1 cellular context compared by ENCODE assay signal in the genomic region with DNA sequence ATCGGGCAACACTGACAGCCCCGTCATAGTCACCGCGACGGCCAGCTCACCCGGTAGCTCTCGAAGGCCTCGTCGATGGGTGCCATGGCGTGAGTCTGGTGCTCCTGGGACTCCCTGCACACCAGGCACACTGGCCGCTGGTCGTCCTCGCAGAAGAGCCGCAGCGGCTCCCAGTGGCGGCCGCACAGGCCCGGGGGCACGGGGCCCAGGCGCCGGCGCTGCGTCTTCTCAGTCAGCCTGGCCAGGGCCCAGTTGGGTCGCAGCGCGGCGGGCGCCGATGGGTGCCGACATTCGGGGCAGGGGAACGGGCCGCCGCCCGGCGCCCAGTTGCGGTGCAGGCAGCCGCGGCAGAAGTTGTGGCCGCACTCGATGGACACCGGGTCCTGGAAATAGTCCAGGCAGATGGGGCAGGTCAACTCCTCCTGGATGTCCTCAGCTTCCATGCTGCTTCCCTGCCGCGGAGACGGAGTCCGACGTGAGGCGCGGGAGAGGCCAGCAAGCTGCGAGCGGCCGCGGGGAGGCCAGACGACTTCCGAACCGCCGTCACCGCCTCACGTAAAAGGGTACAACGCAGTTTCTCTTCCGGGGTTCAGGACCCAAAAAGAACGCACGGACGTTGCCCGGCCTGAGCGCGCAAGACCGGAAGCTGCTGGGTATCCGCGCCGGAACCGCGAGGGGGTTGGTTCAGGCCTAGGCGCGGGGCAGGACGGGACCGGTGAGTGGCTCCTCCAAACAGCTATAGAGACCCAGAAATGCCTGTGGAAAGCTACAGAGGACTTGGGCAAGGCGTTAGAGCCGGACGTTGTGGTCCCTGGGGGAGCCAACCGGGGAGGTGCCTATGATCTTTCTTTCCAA.
TF ChIP-seq lines count a peak whose summit lies in the region.

A gene with protein sequence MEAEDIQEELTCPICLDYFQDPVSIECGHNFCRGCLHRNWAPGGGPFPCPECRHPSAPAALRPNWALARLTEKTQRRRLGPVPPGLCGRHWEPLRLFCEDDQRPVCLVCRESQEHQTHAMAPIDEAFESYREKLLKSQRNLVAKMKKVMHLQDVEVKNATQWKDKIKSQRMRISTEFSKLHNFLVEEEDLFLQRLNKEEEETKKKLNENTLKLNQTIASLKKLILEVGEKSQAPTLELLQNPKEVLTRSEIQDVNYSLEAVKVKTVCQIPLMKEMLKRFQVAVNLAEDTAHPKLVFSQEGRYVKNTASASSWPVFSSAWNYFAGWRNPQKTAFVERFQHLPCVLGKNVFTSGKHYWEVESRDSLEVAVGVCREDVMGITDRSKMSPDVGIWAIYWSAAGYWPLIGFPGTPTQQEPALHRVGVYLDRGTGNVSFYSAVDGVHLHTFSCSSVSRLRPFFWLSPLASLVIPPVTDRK (minus strand): TSS at position 572 of the 855 bp plus-strand sequence. CDS start 129 bp downstream, at position 443.

TF ChIP-seq in HEK293, 187 proteins besides CTCF, POLR2A, EP300 and RAD21 (continued from another document and continues in another):
- TF ChIP-seq ZNF561 (tag by site-specific recombination; IDR thresholded peaks at IDR 0.05; ENCODE audit: borderline replicate concordance) (peak; percentile 80; the same call in 1 of the 2 replicates), SP7 (tag by site-specific recombination; IDR thresholded peaks at IDR 0.05) (peak; percentile 40; the same call in 1 of the 2 replicates), ZFP37 (tag by site-specific recombination; IDR thresholded peaks at IDR 0.05) (peak; percentile 71; the same call in 1 of the 2 replicates), ZFP69B (tag by site-specific recombination; IDR thresholded peaks at IDR 0.05) (no peak), ZNF239 (tag by site-specific recombination; IDR thresholded peaks at IDR 0.05) (no peak), SALL2 (tag by site-specific recombination; IDR thresholded peaks at IDR 0.05; ENCODE audit: borderline replicate concordance) (no peak), ZNF654 (tag by site-specific recombination; IDR thresholded peaks at IDR 0.05; ENCODE audit: low read depth) (no peak), ZNF114 (tag by site-specific recombination; IDR thresholded peaks at IDR 0.05) (no peak), MEIS1 (CRISPR knock-in tag; IDR thresholded peaks at IDR 0.05; ENCODE audit: borderline replicate concordance) (no peak), TCF7L2 (IDR thresholded peaks at IDR 0.05; ENCODE audit: borderline replicate concordance, low read depth, low read length) (no peak), ZNF658 (tag by site-specific recombination; IDR thresholded peaks at IDR 0.05) (no peak), ZNF521 (tag by site-specific recombination; IDR thresholded peaks at IDR 0.05) (no peak), ZNF211 (tag by site-specific recombination; IDR thresholded peaks at IDR 0.05; ENCODE audit: low read depth) (no peak), ZNF335 (tag by site-specific recombination; conservative IDR thresholded peaks at IDR 0.05) (peak; percentile 95), ZNF10 (tag by site-specific recombination; IDR thresholded peaks at IDR 0.05) (peak; percentile 35; the same call in 1 of the 2 replicates), ZEB2 (tag by site-specific recombination; IDR thresholded peaks at IDR 0.05) (no peak; the same call in none of the 2 replicates), KLF8 (tag by site-specific recombination; IDR thresholded peaks at IDR 0.05) (peak; percentile 8; the same call in 1 of the 2 replicates), ZNF423 (tag by site-specific recombination; IDR thresholded peaks at IDR 0.05) (0 out of 2 replicates have a peak, but pooled peaks have one; percentile 48), KLF9 (tag by site-specific recombination; IDR thresholded peaks at IDR 0.05; ENCODE audit: low read depth) (0 out of 2 replicates have a peak, but pooled peaks have one; percentile 15), WT1 (tag by site-specific recombination; IDR thresholded peaks at IDR 0.05) (peak; percentile 32; the same call in 1 of the 2 replicates), IKZF3 (tag by site-specific recombination; IDR thresholded peaks at IDR 0.05) (no peak), MZF1 (tag by site-specific recombination; IDR thresholded peaks at IDR 0.05; ENCODE audit: borderline replicate concordance) (no peak), ZNF776 (tag by site-specific recombination; IDR thresholded peaks at IDR 0.05; ENCODE audit: borderline replicate concordance) (no peak), HOXC10 (CRISPR knock-in tag; IDR thresholded peaks at IDR 0.05) (no peak), ZNF416 (tag by site-specific recombination; IDR thresholded peaks at IDR 0.05) (no peak), ZNF394 (tag by site-specific recombination; IDR thresholded peaks at IDR 0.05; ENCODE audit: borderline replicate concordance) (no peak), ZNF350 (tag by site-specific recombination; IDR thresholded peaks at IDR 0.05) (no peak), YY1 (tag by site-specific recombination; IDR thresholded peaks at IDR 0.05) (no peak), ZNF341 (tag by site-specific recombination; IDR thresholded peaks at IDR 0.05; ENCODE audit: low read depth) (no peak), ZNF311 (tag by site-specific recombination; IDR thresholded peaks at IDR 0.05; ENCODE audit: borderline replicate concordance) (no peak), ZNF555 (tag by site-specific recombination; conservative IDR thresholded peaks at IDR 0.05) (no peak), ZNF366 (tag by site-specific recombination; conservative IDR thresholded peaks at IDR 0.05) (no peak), ZNF623 (tag by site-specific recombination; IDR thresholded peaks at IDR 0.05) (no peak), KLF10 (tag by site-specific recombination; IDR thresholded peaks at IDR 0.05) (no peak), ZNF707 (tag by site-specific recombination; IDR thresholded peaks at IDR 0.05) (no peak), ZFP41 (tag by site-specific recombination; IDR thresholded peaks at IDR 0.05; ENCODE audit: borderline replicate concordance) (no peak), KLF1 (tag by site-specific recombination; IDR thresholded peaks at IDR 0.05) (no peak), ZNF544 (tag by site-specific recombination; IDR thresholded peaks at IDR 0.05) (no peak), ZNF174 (tag by site-specific recombination; IDR thresholded peaks at IDR 0.05) (no peak), BCL11B (tag by site-specific recombination; IDR thresholded peaks at IDR 0.05; ENCODE audit: low read depth) (no peak), ZNF132 (tag by site-specific recombination; IDR thresholded peaks at IDR 0.05; ENCODE audit: borderline replicate concordance) (no peak), ZNF785 (tag by site-specific recombination; IDR thresholded peaks at IDR 0.05) (no peak), ZNF37A (tag by site-specific recombination; IDR thresholded peaks at IDR 0.05) (no peak)
- TF ChIP-seq, protein P1, sequence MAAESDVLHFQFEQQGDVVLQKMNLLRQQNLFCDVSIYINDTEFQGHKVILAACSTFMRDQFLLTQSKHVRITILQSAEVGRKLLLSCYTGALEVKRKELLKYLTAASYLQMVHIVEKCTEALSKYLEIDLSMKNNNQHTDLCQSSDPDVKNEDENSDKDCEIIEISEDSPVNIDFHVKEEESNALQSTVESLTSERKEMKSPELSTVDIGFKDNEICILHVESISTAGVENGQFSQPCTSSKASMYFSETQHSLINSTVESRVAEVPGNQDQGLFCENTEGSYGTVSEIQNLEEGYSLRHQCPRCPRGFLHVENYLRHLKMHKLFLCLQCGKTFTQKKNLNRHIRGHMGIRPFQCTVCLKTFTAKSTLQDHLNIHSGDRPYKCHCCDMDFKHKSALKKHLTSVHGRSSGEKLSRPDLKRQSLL (tag by site-specific recombination; IDR thresholded peaks at IDR 0.05): peak; percentile 74
- TF ChIP-seq, protein P2, sequence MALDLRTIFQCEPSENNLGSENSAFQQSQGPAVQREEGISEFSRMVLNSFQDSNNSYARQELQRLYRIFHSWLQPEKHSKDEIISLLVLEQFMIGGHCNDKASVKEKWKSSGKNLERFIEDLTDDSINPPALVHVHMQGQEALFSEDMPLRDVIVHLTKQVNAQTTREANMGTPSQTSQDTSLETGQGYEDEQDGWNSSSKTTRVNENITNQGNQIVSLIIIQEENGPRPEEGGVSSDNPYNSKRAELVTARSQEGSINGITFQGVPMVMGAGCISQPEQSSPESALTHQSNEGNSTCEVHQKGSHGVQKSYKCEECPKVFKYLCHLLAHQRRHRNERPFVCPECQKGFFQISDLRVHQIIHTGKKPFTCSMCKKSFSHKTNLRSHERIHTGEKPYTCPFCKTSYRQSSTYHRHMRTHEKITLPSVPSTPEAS (tag by site-specific recombination; IDR thresholded peaks at IDR 0.05): no peak
- TF ChIP-seq, protein P3, sequence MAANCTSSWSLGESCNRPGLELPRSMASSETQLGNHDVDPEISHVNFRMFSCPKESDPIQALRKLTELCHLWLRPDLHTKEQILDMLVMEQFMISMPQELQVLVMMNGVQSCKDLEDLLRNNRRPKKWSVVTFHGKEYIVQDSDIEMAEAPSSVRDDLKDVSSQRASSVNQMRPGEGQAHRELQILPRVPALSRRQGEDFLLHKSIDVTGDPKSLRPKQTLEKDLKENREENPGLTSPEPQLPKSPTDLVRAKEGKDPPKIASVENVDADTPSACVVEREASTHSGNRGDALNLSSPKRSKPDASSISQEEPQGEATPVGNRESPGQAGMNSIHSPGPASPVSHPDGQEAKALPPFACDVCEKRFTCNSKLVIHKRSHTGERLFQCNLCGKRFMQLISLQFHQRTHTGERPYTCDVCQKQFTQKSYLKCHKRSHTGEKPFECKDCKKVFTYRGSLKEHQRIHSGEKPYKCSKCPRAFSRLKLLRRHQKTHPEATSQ (tag by site-specific recombination; IDR thresholded peaks at IDR 0.05): no peak
- TF ChIP-seq, protein P4, sequence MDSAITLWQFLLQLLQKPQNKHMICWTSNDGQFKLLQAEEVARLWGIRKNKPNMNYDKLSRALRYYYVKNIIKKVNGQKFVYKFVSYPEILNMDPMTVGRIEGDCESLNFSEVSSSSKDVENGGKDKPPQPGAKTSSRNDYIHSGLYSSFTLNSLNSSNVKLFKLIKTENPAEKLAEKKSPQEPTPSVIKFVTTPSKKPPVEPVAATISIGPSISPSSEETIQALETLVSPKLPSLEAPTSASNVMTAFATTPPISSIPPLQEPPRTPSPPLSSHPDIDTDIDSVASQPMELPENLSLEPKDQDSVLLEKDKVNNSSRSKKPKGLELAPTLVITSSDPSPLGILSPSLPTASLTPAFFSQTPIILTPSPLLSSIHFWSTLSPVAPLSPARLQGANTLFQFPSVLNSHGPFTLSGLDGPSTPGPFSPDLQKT (IDR thresholded peaks at IDR 0.05; ENCODE audit: borderline replicate concordance, low read depth, low read length): no peak
- TF ChIP-seq, protein P5, sequence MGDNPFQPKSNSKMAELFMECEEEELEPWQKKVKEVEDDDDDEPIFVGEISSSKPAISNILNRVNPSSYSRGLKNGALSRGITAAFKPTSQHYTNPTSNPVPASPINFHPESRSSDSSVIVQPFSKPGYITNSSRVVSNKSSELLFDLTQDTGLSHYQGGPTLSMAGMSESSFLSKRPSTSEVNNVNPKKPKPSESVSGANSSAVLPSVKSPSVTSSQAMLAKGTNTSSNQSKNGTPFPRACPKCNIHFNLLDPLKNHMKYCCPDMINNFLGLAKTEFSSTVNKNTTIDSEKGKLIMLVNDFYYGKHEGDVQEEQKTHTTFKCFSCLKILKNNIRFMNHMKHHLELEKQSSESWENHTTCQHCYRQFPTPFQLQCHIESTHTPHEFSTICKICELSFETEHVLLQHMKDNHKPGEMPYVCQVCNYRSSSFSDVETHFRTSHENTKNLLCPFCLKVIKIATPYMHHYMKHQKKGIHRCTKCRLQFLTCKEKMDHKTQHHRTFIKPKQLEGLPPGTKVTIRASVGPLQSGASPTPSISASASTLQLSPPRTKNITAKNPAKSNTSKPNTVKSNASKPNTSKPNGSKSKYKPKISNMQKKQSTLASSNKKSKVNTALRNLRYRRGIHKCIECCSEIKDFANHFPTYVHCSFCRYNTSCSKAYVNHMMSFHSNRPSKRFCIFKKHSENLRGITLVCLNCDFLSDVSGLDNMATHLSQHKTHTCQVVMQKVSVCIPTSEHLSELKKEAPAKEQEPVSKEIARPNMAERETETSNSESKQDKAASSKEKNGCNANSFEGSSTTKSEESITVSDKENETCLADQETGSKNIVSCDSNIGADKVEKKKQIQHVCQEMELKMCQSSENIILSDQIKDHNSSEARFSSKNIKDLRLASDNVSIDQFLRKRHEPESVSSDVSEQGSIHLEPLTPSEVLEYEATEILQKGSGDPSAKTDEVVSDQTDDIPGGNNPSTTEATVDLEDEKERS (tag by site-specific recombination; IDR thresholded peaks at IDR 0.05): no peak
- TF ChIP-seq, protein P6, sequence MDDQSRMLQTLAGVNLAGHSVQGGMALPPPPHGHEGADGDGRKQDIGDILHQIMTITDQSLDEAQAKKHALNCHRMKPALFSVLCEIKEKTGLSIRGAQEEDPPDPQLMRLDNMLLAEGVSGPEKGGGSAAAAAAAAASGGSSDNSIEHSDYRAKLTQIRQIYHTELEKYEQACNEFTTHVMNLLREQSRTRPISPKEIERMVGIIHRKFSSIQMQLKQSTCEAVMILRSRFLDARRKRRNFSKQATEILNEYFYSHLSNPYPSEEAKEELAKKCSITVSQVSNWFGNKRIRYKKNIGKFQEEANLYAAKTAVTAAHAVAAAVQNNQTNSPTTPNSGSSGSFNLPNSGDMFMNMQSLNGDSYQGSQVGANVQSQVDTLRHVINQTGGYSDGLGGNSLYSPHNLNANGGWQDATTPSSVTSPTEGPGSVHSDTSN (CRISPR knock-in tag; IDR thresholded peaks at IDR 0.05): peak; percentile 38; the same call in 1 of the 2 replicates
- TF ChIP-seq, protein P7, sequence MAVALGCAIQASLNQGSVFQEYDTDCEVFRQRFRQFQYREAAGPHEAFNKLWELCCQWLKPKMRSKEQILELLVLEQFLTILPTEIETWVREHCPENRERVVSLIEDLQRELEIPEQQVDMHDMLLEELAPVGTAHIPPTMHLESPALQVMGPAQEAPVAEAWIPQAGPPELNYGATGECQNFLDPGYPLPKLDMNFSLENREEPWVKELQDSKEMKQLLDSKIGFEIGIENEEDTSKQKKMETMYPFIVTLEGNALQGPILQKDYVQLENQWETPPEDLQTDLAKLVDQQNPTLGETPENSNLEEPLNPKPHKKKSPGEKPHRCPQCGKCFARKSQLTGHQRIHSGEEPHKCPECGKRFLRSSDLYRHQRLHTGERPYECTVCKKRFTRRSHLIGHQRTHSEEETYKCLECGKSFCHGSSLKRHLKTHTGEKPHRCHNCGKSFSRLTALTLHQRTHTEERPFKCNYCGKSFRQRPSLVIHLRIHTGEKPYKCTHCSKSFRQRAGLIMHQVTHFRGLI (tag by site-specific recombination; IDR thresholded peaks at IDR 0.05): no peak
- TF ChIP-seq, protein P8, sequence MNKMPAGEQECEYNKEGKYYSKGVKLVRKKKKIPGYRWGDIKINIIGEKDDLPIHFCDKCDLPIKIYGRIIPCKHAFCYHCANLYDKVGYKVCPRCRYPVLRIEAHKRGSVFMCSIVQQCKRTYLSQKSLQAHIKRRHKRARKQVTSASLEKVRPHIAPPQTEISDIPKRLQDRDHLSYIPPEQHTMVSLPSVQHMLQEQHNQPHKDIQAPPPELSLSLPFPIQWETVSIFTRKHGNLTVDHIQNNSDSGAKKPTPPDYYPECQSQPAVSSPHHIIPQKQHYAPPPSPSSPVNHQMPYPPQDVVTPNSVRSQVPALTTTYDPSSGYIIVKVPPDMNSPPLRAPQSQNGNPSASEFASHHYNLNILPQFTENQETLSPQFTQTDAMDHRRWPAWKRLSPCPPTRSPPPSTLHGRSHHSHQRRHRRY (tag by site-specific recombination; IDR thresholded peaks at IDR 0.05): no peak
- TF ChIP-seq, protein P9, sequence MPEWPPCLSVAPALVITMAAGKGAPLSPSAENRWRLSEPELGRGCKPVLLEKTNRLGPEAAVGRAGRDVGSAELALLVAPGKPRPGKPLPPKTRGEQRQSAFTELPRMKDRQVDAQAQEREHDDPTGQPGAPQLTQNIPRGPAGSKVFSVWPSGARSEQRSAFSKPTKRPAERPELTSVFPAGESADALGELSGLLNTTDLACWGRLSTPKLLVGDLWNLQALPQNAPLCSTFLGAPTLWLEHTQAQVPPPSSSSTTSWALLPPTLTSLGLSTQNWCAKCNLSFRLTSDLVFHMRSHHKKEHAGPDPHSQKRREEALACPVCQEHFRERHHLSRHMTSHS (tag by site-specific recombination; IDR thresholded peaks at IDR 0.05): no peak
